26 cellular contexts compared by ENCODE assay signal in the genomic region with DNA sequence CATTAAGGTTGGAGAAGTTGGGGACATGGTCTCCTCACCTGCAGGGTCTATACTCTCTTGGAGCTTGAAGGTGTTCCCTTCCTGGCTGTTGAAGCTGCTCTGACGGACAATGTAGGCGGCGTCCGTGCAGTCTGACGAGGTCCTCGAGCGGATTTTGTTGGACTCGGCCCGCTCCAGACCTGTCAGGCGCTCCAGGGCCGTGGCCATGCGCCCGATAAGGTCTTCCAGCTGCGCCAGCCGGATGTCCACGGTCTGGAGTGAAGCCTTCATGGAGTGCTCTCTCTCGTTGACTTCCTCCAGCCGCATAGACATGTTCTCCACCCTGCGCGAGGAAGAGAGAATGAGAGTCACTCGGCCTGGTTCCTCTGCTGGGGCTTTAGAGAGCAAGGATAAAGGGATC.
"Had no signal": no experiment of that assay in that cellular context is flagged by ENCODE, and none has a peak within 500 bp of the region (broad histone marks: within the 10 kb centered on the region; RNA-seq: fewer than 3 reads in every experiment).

No MANE protein-coding gene starts in this region.

- H3K4me3 ChIP-seq: stomach, suprapubic skin, testis, thoracic aorta, thyroid gland, tibial artery, tibial nerve, upper lobe of left lung, upper lobe of right lung, uterus, vagina had no signal

- FAIRE-seq: urothelium cell line had no signal

- H3K27me3 ChIP-seq: stomach, suprapubic skin, testis, thyroid gland, tibial artery, tibial nerve, upper lobe of left lung, upper lobe of right lung, uterus, vagina had no signal

- ATAC-seq: stimulated activated effector memory CD8-positive, alpha-beta T cell treated with anti-CD3 and anti-CD28 coated beads, Interleukin-12 subunit alpha, Interleukin-12 subunit beta, amount 100 ng/mL, for 72 hours; stimulated activated memory B cell treated with anti-CD40 and anti-IgM and Interleukin-4, amounts not matched to agents 10 μg/mL and 1 μg/mL and 100 μg/mL, for 72 hours; stimulated activated naive B cell treated with anti-CD40 and anti-IgM and Interleukin-4, amounts not matched to agents 10 μg/mL and 1 μg/mL and 100 μg/mL, for 72 hours; stimulated activated naive CD8-positive, alpha-beta T cell treated with anti-CD3 and anti-CD28 coated beads, Interleukin-15, amount 100 ng/mL, for 72 hours; stimulated activated naive CD8-positive, alpha-beta T cell treated with anti-CD3 and anti-CD28 coated beads, Interleukin-15, Interleukin-2, amounts not matched to agents 100 U/mL and 50 U/mL, for 24 hours; upper lobe of right lung had no signal

- H3K36me3 ChIP-seq: stomach, suprapubic skin, thoracic aorta, thyroid gland, tibial artery, upper lobe of left lung, upper lobe of right lung, uterus, vagina had no signal

- H3K27ac ChIP-seq: stomach, suprapubic skin, testis, thoracic aorta, thyroid gland, tibial artery, tibial nerve, upper lobe of left lung, upper lobe of right lung, uterus, vagina had no signal

- H3K9me3 ChIP-seq: stomach, suprapubic skin, testis, thoracic aorta, thyroid gland, tibial artery, tibial nerve, upper lobe of left lung, upper lobe of right lung, uterus, vagina had no signal

- H3K4me1 ChIP-seq: stomach, suprapubic skin, testis, thyroid gland, tibial nerve, upper lobe of left lung, upper lobe of right lung, uterus, vagina had no signal

- DNase-seq: stimulated activated CD4-positive, alpha-beta T cell treated with anti-CD3 and anti-CD28 coated beads, Interleukin-2, amount 100 ng/mL, for 24 hours; stimulated activated CD4-positive, alpha-beta T cell treated with anti-CD3 and anti-CD28 coated beads, Interleukin-2, amount 100 ng/mL, for 48 hours; stimulated activated CD4-positive, alpha-beta T cell treated with anti-CD3 and anti-CD28 coated beads, Interleukin-4, amount 100 ng/mL, for 1 hour; stimulated activated CD4-positive, alpha-beta T cell treated with anti-CD3 and anti-CD28 coated beads, Interleukin-4, amount 100 ng/mL, for 24 hours; stimulated activated CD4-positive, alpha-beta T cell treated with anti-CD3 and anti-CD28 coated beads, Interleukin-4, amount 100 ng/mL, for 4 hours; stimulated activated CD8-positive, alpha-beta memory T cell treated with anti-CD3 and anti-CD28 coated beads, Interleukin-4, amount 100 ng/mL, for 48 hours; stimulated activated naive B cell treated with anti-CD40 and anti-IgM and Interleukin-4, amounts not matched to agents 10 μg/mL and 1 μg/mL and 100 μg/mL, for 72 hours; stimulated activated naive CD4-positive, alpha-beta T cell; stimulated activated naive CD4-positive, alpha-beta T cell treated with Interleukin-2 at 50 U/mL for 16 hours; stimulated activated naive CD8-positive, alpha-beta T cell treated with anti-CD3 and anti-CD28 coated beads, Interleukin-15, amount 100 ng/mL, for 72 hours; stimulated activated naive CD8-positive, alpha-beta T cell treated with anti-CD3 and anti-CD28 coated beads, Interleukin-15, Interleukin-2, amounts not matched to agents 100 U/mL and 50 U/mL, for 24 hours; stomach; substantia nigra; testis; thyroid gland; tibial artery; upper lobe of right lung; uterus had no signal
